ENCODE assay signal across 1 cellular context in genomic region chr14:73623504-73623903, GRCh38.
TF ChIP-seq lines count a peak whose summit lies in the region.

No MANE protein-coding gene starts in this region.

TF ChIP-seq in WTC11, 78 proteins besides CTCF, POLR2A, EP300 and RAD21:
- TF ChIP-seq NFYB (CRISPR knock-in tag; conservative IDR thresholded peaks at IDR 0.05; ENCODE audit: low read depth): no peak
- no peak for TF ChIP-seq PRRX2 (CRISPR knock-in tag; IDR thresholded peaks at IDR 0.05)
- no peak for TF ChIP-seq ZNF423 (CRISPR knock-in tag; IDR thresholded peaks at IDR 0.05)
- no peak for TF ChIP-seq ATF2 (CRISPR knock-in tag; IDR thresholded peaks at IDR 0.05; ENCODE audit: borderline replicate concordance, low read depth)
- TF ChIP-seq ZSCAN18 (CRISPR knock-in tag; IDR thresholded peaks at IDR 0.05): no peak
- TF ChIP-seq ARID4B (CRISPR knock-in tag; IDR thresholded peaks at IDR 0.05; ENCODE audit: borderline replicate concordance): no peak
- no peak for TF ChIP-seq SP1 (CRISPR knock-in tag; conservative IDR thresholded peaks at IDR 0.05)
- no peak for TF ChIP-seq ZNF281 (CRISPR knock-in tag; IDR thresholded peaks at IDR 0.05)
- TF ChIP-seq NR1H2 (CRISPR knock-in tag; IDR thresholded peaks at IDR 0.05): no peak
- TF ChIP-seq ATF6 (CRISPR knock-in tag; IDR thresholded peaks at IDR 0.05): no peak
- TF ChIP-seq NR2C2 (CRISPR knock-in tag; IDR thresholded peaks at IDR 0.05): no peak
- TF ChIP-seq GRHL2 (CRISPR knock-in tag; IDR thresholded peaks at IDR 0.05; ENCODE audit: insufficient replicate concordance, severe bottlenecking): no peak
- no peak for TF ChIP-seq E2F1 (CRISPR knock-in tag; IDR thresholded peaks at IDR 0.05)
- no peak for TF ChIP-seq MAX (CRISPR knock-in tag; IDR thresholded peaks at IDR 0.05)
- TF ChIP-seq NFE2L1 (CRISPR knock-in tag; IDR thresholded peaks at IDR 0.05): no peak
- no peak for TF ChIP-seq KAT7 (CRISPR knock-in tag; IDR thresholded peaks at IDR 0.05; ENCODE audit: borderline replicate concordance)
- no peak for TF ChIP-seq ZNF532 (CRISPR knock-in tag; IDR thresholded peaks at IDR 0.05; ENCODE audit: borderline replicate concordance)
- no peak for TF ChIP-seq CDX4 (CRISPR knock-in tag; IDR thresholded peaks at IDR 0.05; ENCODE audit: borderline replicate concordance)
- TF ChIP-seq SMAD4 (CRISPR knock-in tag; IDR thresholded peaks at IDR 0.05): no peak
- TF ChIP-seq TEAD4 (CRISPR knock-in tag; IDR thresholded peaks at IDR 0.05): no peak
